In genomic region chr15:82262422-82263026, GRCh38 we compare ENCODE assay signal across 8 cellular contexts. TPM values are rescaled to one million over a fixed set of nuclear protein-coding genes. Genes with fewer than 3 reads are reported as not detected.
A peak's percentile ranks its signal among the peaks of the same experiment; 100 is the strongest.
DNase-seq lines count a peak whose midpoint lies in the region; ATAC-seq and TF ChIP-seq lines count a peak whose summit lies in the region.

TSS of gene EFL1 (minus strand) at chr15:82262734. CDS start at chr15:82261778, 956 bp downstream.
TSS of gene SAXO2 (plus strand) at chr15:82262818. CDS start at chr15:82262880, 62 bp downstream.

- TF ChIP-seq POLR2A in esophagus squamous epithelium (IDR thresholded peaks at IDR 0.05), result peak in 2 of 4 donors; percentile 40 to 59

- H3K36me3 ChIP-seq in PC-9 (ENCODE audit: low read depth), result peaks cover 8% of the 10 kb centered on the region; the same call in 1 of the 2 replicates
- H3K36me3 ChIP-seq in esophagus squamous epithelium, result peaks cover 0 to 25% (median 0%) of the 10 kb centered on the region in 3 donors

- H3K79me2 ChIP-seq in PC-9 (ENCODE audit: low read depth), result peaks cover 25% of the 10 kb centered on the region

- POLR2A ChIA-PET in PC-9 (lab: Charles Lee; ENCODE audit: unreplicated experiment), result no interaction called here

- intact Hi-C loops in PC-9 (cut with micrococcal nuclease; ENCODE audit: unreplicated experiment), result no loop called here
- intact Hi-C loops in esophagus squamous epithelium (cut with DNase I), result no loop called here

- BruUV-seq in PC-9 (replicated peaks; lab: Mats Ljungman, UMichigan), result no TSS peak

- no peaks in the 10 kb centered on the region for H3K36me3 Mint-ChIP-seq in IgD-negative memory B cell

- no peaks in the 10 kb centered on the region for H4K20me1 ChIP-seq in PC-9 (ENCODE audit: insufficient read depth)

- TF ChIP-seq CTCF in PC-9 (conservative IDR thresholded peaks at IDR 0.05) (no peak), esophagus squamous epithelium (IDR thresholded peaks at IDR 0.05) (no peak)

- H3K27me3 ChIP-seq in PC-9 (ENCODE audit: insufficient read depth, low read depth) (no peaks in the 10 kb centered on the region), esophagus squamous epithelium (no peaks in the 10 kb centered on the region)

- CTCF ChIA-PET in PC-9 (lab: Charles Lee), result no interaction called here

- peaks cover 27 to 44% (median 41%) of the 10 kb centered on the region in 3 donors for H3K4me1 Mint-ChIP-seq in IgD-negative memory B cell

- H2AFZ ChIP-seq in PC-9, result peak within 1 kb of the TSS; percentile 79

- no peaks in the 10 kb centered on the region for H3K9me2 ChIP-seq in PC-9 (ENCODE audit: insufficient read depth)

- peaks cover 12% of the 10 kb centered on the region; the same call in 1 of the 2 replicates for H3F3A ChIP-seq in PC-9 (ENCODE audit: insufficient read depth, low read depth)

- no peaks in the 10 kb centered on the region for H3K9me3 ChIP-seq in PC-9 (ENCODE audit: insufficient read depth, low read depth)
- no peaks in the 10 kb centered on the region for H3K9me3 ChIP-seq in esophagus squamous epithelium

- H3K4me3 ChIP-seq in PC-9 (peak within 1 kb of the TSS; percentile 58), esophagus squamous epithelium (peak within 1 kb of the TSS; percentile 74 to 97 (median 90))

- H3K9me3 Mint-ChIP-seq in IgD-negative memory B cell, result no peaks in the 10 kb centered on the region

- peak within 1 kb of the TSS; percentile 47; the same call in 1 of the 2 replicates for H3K27ac ChIP-seq in PC-9
- H3K27ac ChIP-seq in esophagus squamous epithelium, result peak within 1 kb of the TSS; percentile 78 to 91 (median 86)

- WGBS in esophagus squamous epithelium, 2 donors, result 0% methylated on average over 3 of the region's 57 CpGs; no CpG with 5 or more reads in 1 of the 2 donors

- H3K4me2 ChIP-seq in PC-9, result peak within 1 kb of the TSS; percentile 87

- peaks cover 17% of the 10 kb centered on the region for H3K4me1 ChIP-seq in PC-9 (replicated peaks; ENCODE audit: insufficient read depth)
- H3K4me1 ChIP-seq in esophagus squamous epithelium, result peaks cover 12 to 48% (median 14%) of the 10 kb centered on the region in 3 donors

- H3K27ac Mint-ChIP-seq in IgD-negative memory B cell, result peak within 1 kb of the TSS; percentile 81 to 92 (median 91)

- DNase-seq in DMS153 treated with DMSO at 0.1 percent for 48 hours (lab: John Stamatoyannopoulos, UW; ENCODE audit: unreplicated experiment) (peak; percentile 29), PC-9 (peak; percentile 72 to 87), esophagus squamous epithelium (lab: John Stamatoyannopoulos, UW) (peak; percentile 79), myocyte (ENCODE audit: low read depth) (peak; percentile 91)
- DNase-seq in activated T-cell treated with anti-CD3 and anti-CD28 coated beads, Interleukin-2, amount 50 U/mL, for 48 hours, result peak; percentile 92 to 94
- peak; percentile 83 to 93 for DNase-seq in stimulated activated CD8-positive, alpha-beta memory T cell treated with anti-CD3 and anti-CD28 coated beads, Interleukin-7, amount 100 ng/mL, for 48 hours (ENCODE audit: extremely low read depth in 1 of 2, low read depth in 1 of 2)

- peak; percentile 94 for ATAC-seq in GM21576 (IDR thresholded peaks at IDR 0.05; ENCODE audit: unreplicated experiment)

- peak within 1 kb of the TSS; percentile 91 to 98 (median 96) for H3K4me3 Mint-ChIP-seq in IgD-negative memory B cell

- no peaks in the 10 kb centered on the region for H3K27me3 Mint-ChIP-seq in IgD-negative memory B cell

RNA-seq across cellular contexts. Expression of gene EFL1, which starts in this region (rescaled TPM):
- polyA plus RNA-seq in IgD-negative memory B cell, result 17.4 TPM
- total RNA-seq in PC-9 (2021) (14.4 and 17.2 TPM in 2 replicates), esophagus squamous epithelium (10 to 100 TPM; 15.8 to 19.5 (median 16.4) TPM), myocyte (21.4 and 22.5 TPM in 2 replicates)
- polyA plus RNA-seq in myocyte (2012), result 9.6 TPM

RNA-seq across cellular contexts. Expression of gene SAXO2, which starts in this region (rescaled TPM):
- polyA plus RNA-seq in IgD-negative memory B cell, result 4.2 TPM
- total RNA-seq in PC-9 (2021) (1.7 and 2.7 TPM in 2 replicates), esophagus squamous epithelium (1 to 10 TPM in 1 of 4 donors, not detected in 3; 1.5 TPM), myocyte (0.29 and 3.6 TPM in 2 replicates)
- polyA plus RNA-seq in myocyte (2012), result 5.2 TPM

Comparison
In these comparisons a context has a peak if more than half of its experiments do, and no peak if none do; other contexts are left out.
1. Peak in every context shown above with its lines: DNase-seq, ATAC-seq, H3K4me3 ChIP-seq and H3K27ac ChIP-seq.
2. DNase-seq: peak in every context shown above with its lines; median percentile 93 in activated T-cell treated with anti-CD3 and anti-CD28 coated beads, Interleukin-2, amount 50 U/mL, for 48 hours; 91 in myocyte; 88 in stimulated activated CD8-positive, alpha-beta memory T cell treated with anti-CD3 and anti-CD28 coated beads, Interleukin-7, amount 100 ng/mL, for 48 hours; 80 in PC-9; 79 in esophagus squamous epithelium; 29 in DMS153 treated with DMSO at 0.1 percent for 48 hours.